Comparison of ENCODE assay signal across 17 cellular contexts in the genomic region with DNA sequence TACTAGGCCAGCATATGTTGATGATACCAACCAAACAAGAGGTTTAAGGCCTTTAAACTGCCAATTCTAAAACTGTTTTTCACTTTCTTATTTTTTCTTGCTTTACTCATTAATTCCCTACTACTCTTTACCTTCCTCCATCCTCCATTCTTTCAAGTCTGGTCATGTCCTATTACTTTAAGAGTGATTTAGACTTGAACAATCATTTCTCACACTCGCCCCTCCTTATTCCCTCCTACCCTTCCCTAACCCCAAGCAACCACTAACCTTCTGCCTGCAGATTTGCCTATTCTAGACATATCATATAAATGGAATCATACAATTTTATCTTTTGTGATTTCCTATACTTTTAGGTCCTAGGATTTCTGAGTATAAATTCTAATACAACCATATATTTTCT.
DNase-seq lines count a peak whose midpoint lies in the region; TF ChIP-seq lines count a peak whose summit lies in the region.
"Had no signal": no experiment of that assay in that cellular context is flagged by ENCODE, and none has a peak within 500 bp of the region (broad histone marks: within the 10 kb centered on the region; RNA-seq: fewer than 3 reads in every experiment).

No MANE protein-coding gene starts in this region.

- intact Hi-C loops in activated naive CD4-positive, alpha-beta T cell treated with anti-CD3 and anti-CD28 coated beads for 36 hours (cut with micrococcal nuclease): no loop called here
- intact Hi-C loops in mammary epithelial cell (cut with micrococcal nuclease) (no loop called here), sigmoid colon (cut with DNase I) (no loop called here)

- peaks cover 16% of the 10 kb centered on the region for H3K4me1 Mint-ChIP-seq in activated naive CD4-positive, alpha-beta T cell treated with anti-CD3 and anti-CD28 coated beads for 36 hours (ENCODE audit: low read depth)
- no peaks in the 10 kb centered on the region for H3K4me1 Mint-ChIP-seq in activated naive CD4-positive, alpha-beta T cell treated with anti-CD3 and anti-CD28 coated beads, Interleukin-2, amount 10 ng/mL, durations not matched to agents 7 days and 5 days
- H3K4me1 Mint-ChIP-seq in progenitor cell of endocrine pancreas (ENCODE audit: low read depth): no peaks in the 10 kb centered on the region
- H3K4me1 Mint-ChIP-seq: CD14-positive monocyte had no signal

- peak overlapping the region; percentile 32 for H3K27ac Mint-ChIP-seq in activated naive CD4-positive, alpha-beta T cell treated with anti-CD3 and anti-CD28 coated beads for 36 hours
- no peak overlapping the region for H3K27ac Mint-ChIP-seq in activated naive CD4-positive, alpha-beta T cell treated with anti-CD3 and anti-CD28 coated beads, Interleukin-2, amount 10 ng/mL, durations not matched to agents 7 days and 5 days
- H3K27ac Mint-ChIP-seq in progenitor cell of endocrine pancreas: peak overlapping the region; percentile 51
- H3K27ac Mint-ChIP-seq: CD14-positive monocyte, HFFc6 had no signal

- no peaks in the 10 kb centered on the region for H3K27me3 Mint-ChIP-seq in activated naive CD4-positive, alpha-beta T cell treated with anti-CD3 and anti-CD28 coated beads for 36 hours (ENCODE audit: low read depth)
- no peaks in the 10 kb centered on the region for H3K27me3 Mint-ChIP-seq in activated naive CD4-positive, alpha-beta T cell treated with anti-CD3 and anti-CD28 coated beads, Interleukin-2, amount 10 ng/mL, durations not matched to agents 7 days and 5 days
- no peaks in the 10 kb centered on the region for H3K27me3 Mint-ChIP-seq in progenitor cell of endocrine pancreas
- H3K27me3 Mint-ChIP-seq: CD4-positive, alpha-beta memory T cell had no signal

- peaks cover 12% of the 10 kb centered on the region for H3K79me2 ChIP-seq in mammary epithelial cell (ENCODE audit: insufficient read depth, low read length)

- no peak overlapping the region for H3K4me3 Mint-ChIP-seq in activated naive CD4-positive, alpha-beta T cell treated with anti-CD3 and anti-CD28 coated beads for 36 hours
- no peak overlapping the region for H3K4me3 Mint-ChIP-seq in activated naive CD4-positive, alpha-beta T cell treated with anti-CD3 and anti-CD28 coated beads, Interleukin-2, amount 10 ng/mL, durations not matched to agents 7 days and 5 days
- H3K4me3 Mint-ChIP-seq in progenitor cell of endocrine pancreas (ENCODE audit: low read depth): no peak overlapping the region
- H3K4me3 Mint-ChIP-seq: CD14-positive monocyte; CD4-positive, alpha-beta memory T cell; HFFc6 had no signal

- H3K27me3 ChIP-seq in mammary epithelial cell (ENCODE audit: insufficient read depth, low read length) (no peaks in the 10 kb centered on the region), sigmoid colon (no peaks in the 10 kb centered on the region)
- H3K27me3 ChIP-seq: BLaER1 had no signal

- H3K4me1 ChIP-seq in mammary epithelial cell (ENCODE audit: insufficient read depth, low read length): peaks cover 9% of the 10 kb centered on the region
- no peaks in the 10 kb centered on the region for H3K4me1 ChIP-seq in sigmoid colon
- H3K4me1 ChIP-seq: BLaER1 had no signal

- 100% methylated on average over 1 of the region's 1 CpG for WGBS in mammary epithelial cell (ENCODE audit: low coverage, missing lambda C conversion rate)
- 95 to 96% methylated on average over 1 of the region's 1 CpG for WGBS in sigmoid colon, 2 donors

- no peak overlapping the region for H3K9ac ChIP-seq in mammary epithelial cell (ENCODE audit: insufficient read depth, low read length)
- H3K9ac ChIP-seq: BLaER1, GM23248 had no signal

- H3K4me2 ChIP-seq in mammary epithelial cell (ENCODE audit: insufficient read depth, low read depth, low read length): no peak overlapping the region
- H3K4me2 ChIP-seq: BLaER1 had no signal

- dilution Hi-C loops in mammary epithelial cell (cut with HindIII; ENCODE audit: low sequenced_read_pairs): no loop called here

- DNase-seq in activated naive CD4-positive, alpha-beta T cell treated with anti-CD3 and anti-CD28 coated beads for 36 hours: no peak
- no peak for DNase-seq in activated naive CD4-positive, alpha-beta T cell treated with anti-CD3 and anti-CD28 coated beads, Interleukin-2, amount 10 ng/mL, durations not matched to agents 7 days and 5 days
- DNase-seq in mammary epithelial cell (peak; percentile 36), epithelial cell of prostate (ENCODE audit: low read depth, low spot score) (no peak), progenitor cell of endocrine pancreas (ENCODE audit: low spot score, unreplicated experiment) (no peak), sigmoid colon (no peak), GM13977 (ENCODE audit: low spot score) (no peak), HCEC 1CT (no peak)
- DNase-seq: 8988T; CD4-positive, alpha-beta memory T cell; DMS79 treated with DMSO at 0.1 percent for 48 hours; GF-D8; GM23248; HFFc6 had no signal

- no peak overlapping the region for H3K4me3 ChIP-seq in mammary epithelial cell (replicated peaks in 1 of 3; ENCODE audit: insufficient read depth in 1 of 3, low read depth in 2 of 3, low read length in 3 of 3)
- H3K4me3 ChIP-seq in sigmoid colon: no peak overlapping the region
- H3K4me3 ChIP-seq: BLaER1, GM12878, GM23248 had no signal

- no peaks in the 10 kb centered on the region for H4K20me1 ChIP-seq in mammary epithelial cell (ENCODE audit: insufficient read depth, low read length)

- CTCF ChIA-PET in activated naive CD4-positive, alpha-beta T cell treated with anti-CD3 and anti-CD28 coated beads for 36 hours (lab: Charles Lee): interaction anchor here (0.5 to 0.7 kb wide), 2 partner anchors 161 to 470 kb away, joined by 3 to 4 read pairs; no protein-coding TSS in a partner anchor
- CTCF ChIA-PET in activated naive CD4-positive, alpha-beta T cell treated with anti-CD3 and anti-CD28 coated beads, Interleukin-2, amount 10 ng/mL, durations not matched to agents 7 days and 5 days (lab: Charles Lee): no interaction called here
- CTCF ChIA-PET in mammary epithelial cell (lab: Charles Lee; ENCODE audit: low non-redundant PET): no interaction called here

- no peak for TF ChIP-seq CTCF in mammary epithelial cell (conservative IDR thresholded peaks at IDR 0.05 in 1 of 2, IDR thresholded peaks at IDR 0.05 in 1 of 2; ENCODE audit: extremely low read depth in 1 of 2, insufficient read depth in 1 of 2, low read depth in 1 of 2, low read length in 2 of 2)
- TF ChIP-seq CTCF in progenitor cell of endocrine pancreas (IDR thresholded peaks at IDR 0.05; ENCODE audit: unreplicated experiment): no peak
- TF ChIP-seq CTCF in sigmoid colon (IDR thresholded peaks at IDR 0.05): no peak
- no peak for TF ChIP-seq CTCF in GM13977 (IDR thresholded peaks at IDR 0.05; ENCODE audit: extremely low read depth, insufficient read depth, missing control alignments)

- H3K27ac ChIP-seq in mammary epithelial cell (ENCODE audit: insufficient read depth, low read depth, low read length) (no peak overlapping the region), epithelial cell of prostate (peak overlapping the region; percentile 27), sigmoid colon (no peak overlapping the region)
- H3K27ac ChIP-seq: BLaER1, GM23248 had no signal

- BruUV-seq in mammary epithelial cell (replicated peaks; lab: Mats Ljungman, UMichigan): no TSS peak

- H3K36me3 Mint-ChIP-seq in activated naive CD4-positive, alpha-beta T cell treated with anti-CD3 and anti-CD28 coated beads for 36 hours (ENCODE audit: low read depth): peaks cover 36% of the 10 kb centered on the region
- peaks cover 49% of the 10 kb centered on the region for H3K36me3 Mint-ChIP-seq in activated naive CD4-positive, alpha-beta T cell treated with anti-CD3 and anti-CD28 coated beads, Interleukin-2, amount 10 ng/mL, durations not matched to agents 7 days and 5 days
- peaks cover 27% of the 10 kb centered on the region for H3K36me3 Mint-ChIP-seq in progenitor cell of endocrine pancreas (ENCODE audit: insufficient read depth)

- H3K36me3 ChIP-seq in mammary epithelial cell (ENCODE audit: insufficient read depth, low read length): peaks cover 43% of the 10 kb centered on the region
- H3K36me3 ChIP-seq in sigmoid colon: peaks cover 6 to 83% (median 30%) of the 10 kb centered on the region in 4 donors

- in situ Hi-C loops in mammary epithelial cell (cut with MboI; ENCODE audit: low sequenced_read_pairs in 2 of 2) (no loop called here), GM13977 (cut with MboI; ENCODE audit: low pct_unique_long_range_greater_than_20kb, low sequenced_read_pairs, unreplicated experiment) (no loop called here)

- H3K9me3 ChIP-seq in mammary epithelial cell (replicated peaks; ENCODE audit: insufficient read depth, low read length) (no peaks in the 10 kb centered on the region), sigmoid colon (no peaks in the 10 kb centered on the region)
- H3K9me3 ChIP-seq: BLaER1 had no signal

- TF ChIP-seq POLR2A in sigmoid colon (IDR thresholded peaks at IDR 0.05): no peak

- H2AFZ ChIP-seq in mammary epithelial cell (ENCODE audit: low read depth, low read length): no peak overlapping the region
- H2AFZ ChIP-seq: GM23248 had no signal

- no peak for TF ChIP-seq EP300 in sigmoid colon (IDR thresholded peaks at IDR 0.05)

- H3K9me3 Mint-ChIP-seq in activated naive CD4-positive, alpha-beta T cell treated with anti-CD3 and anti-CD28 coated beads for 36 hours: no peaks in the 10 kb centered on the region
- no peaks in the 10 kb centered on the region for H3K9me3 Mint-ChIP-seq in activated naive CD4-positive, alpha-beta T cell treated with anti-CD3 and anti-CD28 coated beads, Interleukin-2, amount 10 ng/mL, durations not matched to agents 7 days and 5 days
- no peaks in the 10 kb centered on the region for H3K9me3 Mint-ChIP-seq in progenitor cell of endocrine pancreas (ENCODE audit: low read depth)
- H3K9me3 Mint-ChIP-seq: CD14-positive monocyte; CD4-positive, alpha-beta memory T cell; HFFc6 had no signal
